13 cellular contexts compared by ENCODE assay signal in the genomic region with DNA sequence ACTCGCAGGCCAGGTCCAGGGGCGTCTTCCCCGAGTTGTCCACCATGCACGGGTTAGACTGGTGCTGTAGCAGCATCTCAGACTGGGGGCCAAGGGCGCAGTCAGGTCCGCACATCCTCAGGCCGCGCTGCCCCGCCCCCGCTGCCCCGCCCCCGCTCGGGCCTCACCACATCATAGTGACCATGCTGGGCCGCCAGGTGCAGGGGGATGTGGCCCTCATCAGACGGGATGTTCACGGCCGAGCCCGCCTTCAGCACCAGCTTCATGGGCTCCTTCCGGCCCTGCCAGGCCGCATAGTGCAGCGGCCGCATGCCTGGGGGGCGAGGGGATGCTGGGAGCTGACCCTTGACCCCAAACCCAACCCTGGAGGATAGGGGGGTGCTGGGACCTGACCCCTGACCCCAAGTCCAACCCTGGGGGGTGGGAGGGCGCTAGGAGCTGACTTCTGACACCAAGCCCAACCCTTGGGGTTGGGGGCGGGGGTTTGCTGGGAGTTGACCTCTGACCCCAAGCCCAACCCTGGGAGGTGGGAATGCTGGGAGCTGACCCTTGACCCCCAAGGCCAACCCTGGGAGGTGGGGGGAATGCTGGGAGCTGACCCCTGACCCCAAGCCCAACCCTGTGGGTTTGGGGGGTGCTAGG. TPM values are rescaled to one million over a fixed set of nuclear protein-coding genes. Genes with fewer than 3 reads are reported as not detected.
DNase-seq lines count a peak whose midpoint lies in the region; ATAC-seq lines count a peak whose summit lies in the region.
"Had no signal": no experiment of that assay in that cellular context is flagged by ENCODE, and none has a peak within 500 bp of the region (broad histone marks: within the 10 kb centered on the region; RNA-seq: fewer than 3 reads in every experiment).

No MANE protein-coding gene starts in this region.

- no peak overlapping the region for H3K23ac ChIP-seq in neuronal stem cell (ENCODE audit: low read depth, low read length, poor library complexity)

- H3K9ac ChIP-seq in NT2/D1 (ENCODE audit: insufficient read length, low read depth) (peak overlapping the region; percentile 32), neuronal stem cell (ENCODE audit: low read depth, low read length, poor library complexity) (no peak overlapping the region)

- no peak for ATAC-seq in stimulated activated naive CD8-positive, alpha-beta T cell treated with anti-CD3 and anti-CD28 coated beads, Interleukin-15, amount 100 ng/mL, for 72 hours

- no peak overlapping the region for H3K27ac ChIP-seq in neuronal stem cell (replicated peaks; ENCODE audit: low read length)

- no peak overlapping the region for H2AK5ac ChIP-seq in neuronal stem cell (ENCODE audit: low read depth, low read length)

- no peak overlapping the region for H2AFZ ChIP-seq in neuronal stem cell (ENCODE audit: low read length)

- peak overlapping the region; percentile 64 for H3K18ac ChIP-seq in neuronal stem cell (ENCODE audit: low read length)

- WGBS in neuronal stem cell (ENCODE audit: extremely low coverage in 2 of 2, insufficient read length in 2 of 2, insufficient replicate concordance in 1 of 2), 2 donors = no CpG with 5 or more reads among the region's 25 CpGs

- no peaks in the 10 kb centered on the region for H3K79me1 ChIP-seq in neuronal stem cell (ENCODE audit: low read depth, low read length)

- no peaks in the 10 kb centered on the region for H3K9me3 Mint-ChIP-seq in stimulated activated naive CD8-positive, alpha-beta T cell treated with anti-CD3 and anti-CD28 coated beads, Interleukin-15, amount 100 ng/mL, for 72 hours
- H3K9me3 Mint-ChIP-seq: CD4-positive, alpha-beta memory T cell; H9 had no signal

- H2BK12ac ChIP-seq in neuronal stem cell (ENCODE audit: low read length) = no peak overlapping the region

- H3K4me3 ChIP-seq in NT2/D1 (ENCODE audit: insufficient read length, low read depth) (no peak overlapping the region), neuronal stem cell (ENCODE audit: low read length in 2 of 2) (no peak overlapping the region)
- H3K4me3 ChIP-seq: BLaER1 had no signal

- H2BK5ac ChIP-seq in neuronal stem cell (ENCODE audit: low read length) = no peak overlapping the region

- H3K4ac ChIP-seq in neuronal stem cell (ENCODE audit: low read length) = peak overlapping the region; percentile 37

- H3K4me1 ChIP-seq in NT2/D1 (ENCODE audit: insufficient read depth, insufficient read length) (peaks cover 21% of the 10 kb centered on the region), neuronal stem cell (ENCODE audit: control insufficient read depth in 2 of 2, insufficient read depth in 1 of 2, low read depth in 1 of 2, low read length in 2 of 2) (peaks cover 0 to 10% of the 10 kb centered on the region in 2 donors)

- peaks cover under 1% of the 10 kb centered on the region for H3K36me3 ChIP-seq in NT2/D1 (ENCODE audit: insufficient read depth, insufficient read length, low read length)
- no peaks in the 10 kb centered on the region for H3K36me3 ChIP-seq in neuronal stem cell (replicated peaks in 1 of 2; ENCODE audit: control insufficient read depth in 2 of 2, insufficient read depth in 2 of 2, low read length in 2 of 2)

- H2BK120ac ChIP-seq in neuronal stem cell (ENCODE audit: low read depth, low read length) = no peak overlapping the region

- H3K27ac Mint-ChIP-seq in stimulated activated naive CD8-positive, alpha-beta T cell treated with anti-CD3 and anti-CD28 coated beads, Interleukin-15, amount 100 ng/mL, for 72 hours = no peak overlapping the region
- H3K27ac Mint-ChIP-seq: CD14-positive monocyte; CD4-positive, alpha-beta memory T cell; H9 had no signal

- DNase-seq in ELF-1 (ENCODE audit: low read depth, low spot score) (peak; percentile 35), NT2/D1 (ENCODE audit: low read depth, low spot score) (no peak), neuronal stem cell (ENCODE audit: low spot score) (no peak), kidney tubule cell (ENCODE audit: low spot score) (no peak)
- no peak for DNase-seq in stimulated activated naive CD8-positive, alpha-beta T cell treated with anti-CD3 and anti-CD28 coated beads, Interleukin-15, amount 100 ng/mL, for 72 hours
- DNase-seq: 8988T; CD4-positive, alpha-beta memory T cell; DMS153; DMS79; GF-D8; H9 had no signal

- H3K4me3 Mint-ChIP-seq in stimulated activated naive CD8-positive, alpha-beta T cell treated with anti-CD3 and anti-CD28 coated beads, Interleukin-15, amount 100 ng/mL, for 72 hours = no peak overlapping the region
- H3K4me3 Mint-ChIP-seq: CD14-positive monocyte; CD4-positive, alpha-beta memory T cell; H9 had no signal

- H3K4me2 ChIP-seq in neuronal stem cell (ENCODE audit: insufficient read depth, low read length, poor library complexity, severe bottlenecking) = no peak overlapping the region

- H3K27me3 Mint-ChIP-seq in stimulated activated naive CD8-positive, alpha-beta T cell treated with anti-CD3 and anti-CD28 coated beads, Interleukin-15, amount 100 ng/mL, for 72 hours = peaks cover 3% of the 10 kb centered on the region

- no peaks in the 10 kb centered on the region for H3K4me1 Mint-ChIP-seq in stimulated activated naive CD8-positive, alpha-beta T cell treated with anti-CD3 and anti-CD28 coated beads, Interleukin-15, amount 100 ng/mL, for 72 hours
- H3K4me1 Mint-ChIP-seq: CD14-positive monocyte; CD4-positive, alpha-beta memory T cell had no signal

- H2BK15ac ChIP-seq in neuronal stem cell (ENCODE audit: low read length) = no peak overlapping the region

- H3K27me3 ChIP-seq in NT2/D1 (ENCODE audit: insufficient read depth, insufficient read length) (peaks cover 3% of the 10 kb centered on the region), neuronal stem cell (ENCODE audit: control insufficient read depth in 3 of 3, insufficient read depth in 3 of 3, low read depth in 1 of 3, low read length in 3 of 3) (no peaks in the 10 kb centered on the region)

- H3K9me3 ChIP-seq in NT2/D1 (ENCODE audit: insufficient read depth, low read length) (no peaks in the 10 kb centered on the region), neuronal stem cell (replicated peaks in 1 of 2; ENCODE audit: control insufficient read depth in 2 of 2, insufficient read depth in 1 of 2, low read depth in 1 of 2, low read length in 2 of 2) (no peaks in the 10 kb centered on the region)
- H3K9me3 ChIP-seq: BLaER1 had no signal

- H4K91ac ChIP-seq in neuronal stem cell (ENCODE audit: low read depth, low read length, poor library complexity) = no peak overlapping the region

- H4K8ac ChIP-seq in neuronal stem cell (ENCODE audit: low read depth, low read length) = no peak overlapping the region

- no peak overlapping the region for H3K14ac ChIP-seq in neuronal stem cell (ENCODE audit: low read length)

RNA-seq across cellular contexts. Expression of a gene that starts 7.0 kb away (rescaled TPM):
- 4.7 TPM for polyA plus RNA-seq in neuronal stem cell (2013, experiment 1 of 2)
- polyA plus RNA-seq in neuronal stem cell (2013, experiment 2 of 2) = 4.7 TPM
- polyA plus RNA-seq: CD14-positive monocyte; CD4-positive, alpha-beta memory T cell had no signal

RNA-seq across cellular contexts. Expression of a gene that starts 15.9 kb away (rescaled TPM):
- 74.1 TPM for polyA plus RNA-seq in neuronal stem cell (2013, experiment 1 of 2)
- 70.9 TPM for polyA plus RNA-seq in neuronal stem cell (2013, experiment 2 of 2)

RNA-seq across cellular contexts. Expression of a gene that starts 21.3 kb away (rescaled TPM):
- 9.0 TPM for polyA plus RNA-seq in neuronal stem cell (2013, experiment 1 of 2)
- polyA plus RNA-seq in neuronal stem cell (2013, experiment 2 of 2) = 9.1 TPM
- polyA plus RNA-seq: CD14-positive monocyte had no signal

RNA-seq across cellular contexts. Expression of a gene that starts 25.3 kb away (rescaled TPM):
- 32.8 TPM for polyA plus RNA-seq in neuronal stem cell (2013, experiment 1 of 2)
- 31.7 TPM for polyA plus RNA-seq in neuronal stem cell (2013, experiment 2 of 2)

RNA-seq across cellular contexts. Expression of a gene that starts 33.8 kb away (rescaled TPM):
- 117 TPM for polyA plus RNA-seq in neuronal stem cell (2013, experiment 1 of 2)
- 112 TPM for polyA plus RNA-seq in neuronal stem cell (2013, experiment 2 of 2)
